In the genomic region with DNA sequence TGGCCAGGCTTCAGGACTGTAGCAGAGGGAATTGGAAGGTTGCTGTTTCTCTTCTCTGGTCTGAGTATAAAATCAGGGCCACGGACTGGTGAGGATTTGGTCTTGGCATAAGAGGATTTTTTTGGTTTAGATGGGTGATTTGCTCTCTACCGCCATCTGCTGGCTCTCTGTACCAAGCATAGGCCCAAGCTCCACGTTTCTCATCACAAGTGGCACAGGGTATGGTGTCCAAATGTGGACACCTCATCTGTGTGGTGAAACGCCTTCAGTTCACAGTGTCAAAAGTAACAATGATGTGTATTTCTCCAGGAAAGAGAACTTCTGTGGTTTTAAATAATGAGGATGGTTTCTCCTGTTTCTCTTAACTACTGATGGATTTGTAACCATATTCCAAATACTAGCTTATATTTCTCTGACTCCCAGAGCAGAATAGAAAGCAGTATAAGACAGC, we compare ENCODE assay signal across 8 cellular contexts.
DNase-seq lines count a peak whose midpoint lies in the region; ATAC-seq and TF ChIP-seq lines count a peak whose summit lies in the region.

No MANE protein-coding gene starts in this region.

- H4K8ac ChIP-seq in trophoblast cell (ENCODE audit: low read depth, low read length): no peak overlapping the region

- peak; percentile 79 for ATAC-seq in GM19452 (IDR thresholded peaks at IDR 0.05; ENCODE audit: unreplicated experiment)

- no peak overlapping the region for H3K18ac ChIP-seq in trophoblast cell (ENCODE audit: low read length)

- no peak overlapping the region for H3K4ac ChIP-seq in trophoblast cell (ENCODE audit: low read depth, low read length)

- H3K14ac ChIP-seq in trophoblast cell (ENCODE audit: low read length): no peak overlapping the region

- no peak overlapping the region for H3K9ac ChIP-seq in trophoblast cell (ENCODE audit: low read length)

- no peak overlapping the region for H3K4me3 ChIP-seq in trophoblast cell (ENCODE audit: low read depth, low read length)

- H3K79me2 ChIP-seq in trophoblast cell (ENCODE audit: control insufficient read depth, insufficient read depth, low read length, poor library complexity): no peaks in the 10 kb centered on the region

- no CpG with 5 or more reads among the region's 4 CpGs for WGBS in trophoblast cell (ENCODE audit: extremely low coverage, insufficient coverage, insufficient read length)

- no peak overlapping the region for H3K23ac ChIP-seq in trophoblast cell (ENCODE audit: low read length)

- H3K79me1 ChIP-seq in trophoblast cell (ENCODE audit: low read length): no peaks in the 10 kb centered on the region

- no peak overlapping the region for H3K27ac ChIP-seq in trophoblast cell (ENCODE audit: low read depth, low read length)

- H2AK5ac ChIP-seq in trophoblast cell (ENCODE audit: low read length): no peak overlapping the region

- H2BK5ac ChIP-seq in trophoblast cell (ENCODE audit: low read depth, low read length, poor library complexity): no peak overlapping the region

- H2BK120ac ChIP-seq in trophoblast cell (ENCODE audit: insufficient read depth, low read length, poor library complexity): no peak overlapping the region

- no peaks in the 10 kb centered on the region for H3K36me3 ChIP-seq in trophoblast cell (ENCODE audit: control insufficient read depth in 1 of 2, insufficient read depth in 2 of 2, low read length in 2 of 2)

- no peak overlapping the region for H2BK12ac ChIP-seq in trophoblast cell (ENCODE audit: low read length)

- no peak overlapping the region for H2AFZ ChIP-seq in trophoblast cell (ENCODE audit: insufficient read depth, low read length, poor library complexity)

- H3K9me3 ChIP-seq in trophoblast cell (ENCODE audit: insufficient read depth, low read depth, low read length): no peaks in the 10 kb centered on the region

- no peak overlapping the region for H4K91ac ChIP-seq in trophoblast cell (ENCODE audit: low read depth, low read length)

- H3K4me2 ChIP-seq in trophoblast cell (ENCODE audit: low read length): no peak overlapping the region

- peak; percentile 78 for TF ChIP-seq RAD21 in Ishikawa (IDR thresholded peaks at IDR 0.05; ENCODE audit: low read depth)

- in situ Hi-C loops in Caki2 (cut with HindIII; ENCODE audit: low pct_unique_long_range_greater_than_20kb, low sequenced_read_pairs): no loop called here

- no peak for TF ChIP-seq EP300 in Ishikawa (IDR thresholded peaks at IDR 0.05; ENCODE audit: borderline replicate concordance)

- DNase-seq in Caki2 (ENCODE audit: low read depth): peak; percentile 39
- DNase-seq in SHP77 treated with DMSO at 0.1 percent for 48 hours (lab: John Stamatoyannopoulos, UW): peak; percentile 85
- peak; percentile 43 for DNase-seq in activated gamma-delta T cell treated with anti-CD3 and anti-CD28 coated beads, Interleukin-2, amount 50 U/mL, for 16 hours (ENCODE audit: low read depth)
- peak; percentile 71 for DNase-seq in germinal center (ENCODE audit: low spot score)
- peak; percentile 57 to 82 for DNase-seq in trophoblast cell
- DNase-seq in ureter (ENCODE audit: low spot score): peak; percentile 65

- H3K27me3 ChIP-seq in trophoblast cell (ENCODE audit: insufficient read depth, low read length): no peaks in the 10 kb centered on the region

- H3K4me1 ChIP-seq in trophoblast cell (ENCODE audit: control insufficient read depth in 1 of 2, insufficient read depth in 2 of 2, low read length in 2 of 2): no peaks in the 10 kb centered on the region

- H4K12ac ChIP-seq in trophoblast cell (ENCODE audit: low read depth, low read length): no peak overlapping the region

TF ChIP-seq in Ishikawa, 13 proteins besides CTCF, POLR2A, EP300 and RAD21:
- TF ChIP-seq EGR1 (IDR thresholded peaks at IDR 0.05): no peak
- TF ChIP-seq TAF1 (IDR thresholded peaks at IDR 0.05; ENCODE audit: low read depth): no peak
- no peak for TF ChIP-seq YY1 (IDR thresholded peaks at IDR 0.05; ENCODE audit: low read depth)
- no peak for TF ChIP-seq REST (IDR thresholded peaks at IDR 0.05; ENCODE audit: low read depth)
- TF ChIP-seq ZBTB7A (IDR thresholded peaks at IDR 0.05; ENCODE audit: low read depth): no peak
- TF ChIP-seq TCF12 (IDR thresholded peaks at IDR 0.05; ENCODE audit: low read depth): no peak
- TF ChIP-seq FOXM1 (IDR thresholded peaks at IDR 0.05; ENCODE audit: borderline replicate concordance, low read depth): no peak
- TF ChIP-seq, protein P1, sequence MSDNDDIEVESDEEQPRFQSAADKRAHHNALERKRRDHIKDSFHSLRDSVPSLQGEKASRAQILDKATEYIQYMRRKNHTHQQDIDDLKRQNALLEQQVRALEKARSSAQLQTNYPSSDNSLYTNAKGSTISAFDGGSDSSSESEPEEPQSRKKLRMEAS (IDR thresholded peaks at IDR 0.05): no peak
- no peak for TF ChIP-seq CEBPB (IDR thresholded peaks at IDR 0.05)
- no peak for TF ChIP-seq USF1 (IDR thresholded peaks at IDR 0.05)
- TF ChIP-seq NFIC (IDR thresholded peaks at IDR 0.05): no peak
- TF ChIP-seq CREB1 (IDR thresholded peaks at IDR 0.05; ENCODE audit: low read depth): no peak
- no peak for TF ChIP-seq TEAD4 (IDR thresholded peaks at IDR 0.05)
